In the genomic region with DNA sequence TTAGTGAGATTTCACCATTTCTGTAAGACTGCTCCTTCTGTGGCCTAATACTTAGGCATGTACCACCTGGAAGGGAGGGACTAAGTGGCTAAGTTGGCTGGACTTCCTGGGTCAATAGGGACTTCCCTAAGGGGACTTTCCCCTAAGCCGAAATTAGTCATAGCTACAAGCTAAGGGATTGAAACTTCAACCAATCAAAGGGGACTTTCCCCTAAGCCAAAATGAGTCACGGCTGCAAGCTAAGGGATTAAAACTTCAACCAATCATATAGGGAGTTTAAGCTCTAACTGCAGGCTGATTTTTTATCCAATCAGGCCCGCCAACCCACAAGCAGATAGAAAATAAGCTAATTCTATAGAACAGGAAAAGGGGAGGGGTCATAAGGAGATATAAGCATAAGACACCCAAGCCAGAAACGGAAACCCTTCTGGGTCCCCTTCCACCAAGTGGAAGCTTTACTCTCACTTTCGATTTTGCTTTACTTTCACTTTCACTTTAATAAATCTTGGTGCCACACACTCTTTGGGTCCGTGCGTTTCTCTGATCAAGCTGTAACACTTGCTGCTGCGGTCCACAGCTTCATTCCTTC, we compare ENCODE assay signal across 9 cellular contexts.
DNase-seq lines count a peak whose midpoint lies in the region; ATAC-seq and TF ChIP-seq lines count a peak whose summit lies in the region.
"Had no signal": no experiment of that assay in that cellular context is flagged by ENCODE, and none has a peak within 500 bp of the region (broad histone marks: within the 10 kb centered on the region; RNA-seq: fewer than 3 reads in every experiment).

No MANE protein-coding gene starts in this region.

- H3K4me3 ChIP-seq in DND-41 (ENCODE audit: low read depth in 1 of 2, low read length in 2 of 2) = no peak overlapping the region
- H3K4me3 ChIP-seq in ascending aorta = peak overlapping the region in 1 of 2 donors; percentile 35
- H3K4me3 ChIP-seq: gastroesophageal sphincter had no signal

- H3K36me3 Mint-ChIP-seq in activated T-helper 17 cell treated with anti-CD3 and anti-CD28 coated beads, Interleukin-2, amount 50 U/mL, for 72 hours (ENCODE audit: low read depth) = no peaks in the 10 kb centered on the region

- H3K36me3 ChIP-seq in DND-41 (ENCODE audit: insufficient read depth, low read length) = no peaks in the 10 kb centered on the region
- H3K36me3 ChIP-seq in ascending aorta = no peaks in the 10 kb centered on the region
- H3K36me3 ChIP-seq: gastroesophageal sphincter had no signal

- H3K9ac ChIP-seq in DND-41 (ENCODE audit: low read depth, low read length) = no peak overlapping the region

- no peak overlapping the region for H3K4me2 ChIP-seq in DND-41 (ENCODE audit: insufficient read depth, low read length)

- ATAC-seq in DND-41 (ENCODE audit: insufficient read depth, low read depth) (peak; percentile 79), GM19397 (IDR thresholded peaks at IDR 0.05; ENCODE audit: unreplicated experiment) (peak; percentile 71), HG03342 (IDR thresholded peaks at IDR 0.05; ENCODE audit: unreplicated experiment) (peak; percentile 73)
- ATAC-seq in activated T-helper 17 cell treated with anti-CD3 and anti-CD28 coated beads, Interleukin-2, amount 50 U/mL, for 72 hours (replicated peaks) = peak; percentile 47
- ATAC-seq: gastroesophageal sphincter had no signal

- no peaks in the 10 kb centered on the region for H3K4me1 Mint-ChIP-seq in activated T-helper 17 cell treated with anti-CD3 and anti-CD28 coated beads, Interleukin-2, amount 50 U/mL, for 72 hours

- intact Hi-C loops in ascending aorta (cut with DNase I) = no loop called here

- H3K27ac ChIP-seq in DND-41 (ENCODE audit: low read length) (no peak overlapping the region), ascending aorta (no peak overlapping the region)
- H3K27ac ChIP-seq: gastroesophageal sphincter had no signal

- no peak overlapping the region for H2AFZ ChIP-seq in DND-41 (ENCODE audit: low read depth, low read length)

- no peaks in the 10 kb centered on the region for H4K20me1 ChIP-seq in DND-41 (ENCODE audit: insufficient read depth, low read length)

- H3K4me1 ChIP-seq in DND-41 (ENCODE audit: insufficient read depth, low read length) (no peaks in the 10 kb centered on the region), ascending aorta (no peaks in the 10 kb centered on the region)
- H3K4me1 ChIP-seq: gastroesophageal sphincter had no signal

- no peaks in the 10 kb centered on the region for H3K79me2 ChIP-seq in DND-41 (ENCODE audit: insufficient read depth, low read length)

- DNase-seq in DND-41 (peak; percentile 16), NOMO-1 (lab: John Stamatoyannopoulos, UW; ENCODE audit: unreplicated experiment in 2 of 2) (no peak), ascending aorta (ENCODE audit: low spot score in 2 of 2) (no peak), DMS153 (lab: John Stamatoyannopoulos, UW) (no peak), NCI-H187 (lab: John Stamatoyannopoulos, UW) (no peak)

- H3K4me3 Mint-ChIP-seq in activated T-helper 17 cell treated with anti-CD3 and anti-CD28 coated beads, Interleukin-2, amount 50 U/mL, for 72 hours = peak overlapping the region; percentile 39

- no peaks in the 10 kb centered on the region for H3K27me3 Mint-ChIP-seq in activated T-helper 17 cell treated with anti-CD3 and anti-CD28 coated beads, Interleukin-2, amount 50 U/mL, for 72 hours

- H3K27ac Mint-ChIP-seq in activated T-helper 17 cell treated with anti-CD3 and anti-CD28 coated beads, Interleukin-2, amount 50 U/mL, for 72 hours = no peak overlapping the region

- H3K9me3 ChIP-seq in DND-41 (ENCODE audit: insufficient read depth, low read length, severe bottlenecking) (no peaks in the 10 kb centered on the region), ascending aorta (no peaks in the 10 kb centered on the region)
- H3K9me3 ChIP-seq: gastroesophageal sphincter had no signal

- H3K27me3 ChIP-seq in DND-41 (ENCODE audit: insufficient read depth, low read length, poor library complexity) = no peaks in the 10 kb centered on the region
- H3K27me3 ChIP-seq in ascending aorta = no peaks in the 10 kb centered on the region
- H3K27me3 ChIP-seq: gastroesophageal sphincter had no signal

- TF ChIP-seq CTCF in DND-41 (IDR thresholded peaks at IDR 0.05; ENCODE audit: borderline replicate concordance, extremely low read depth, low read length, poor library complexity, severe bottlenecking) (no peak), ascending aorta (IDR thresholded peaks at IDR 0.05) (no peak)

- no peaks in the 10 kb centered on the region for H3K9me3 Mint-ChIP-seq in activated T-helper 17 cell treated with anti-CD3 and anti-CD28 coated beads, Interleukin-2, amount 50 U/mL, for 72 hours
